8 cellular contexts compared by ENCODE assay signal in genomic region chr17:29180788-29181160, GRCh38. TPM values are rescaled to one million over a fixed set of nuclear protein-coding genes. Genes with fewer than 3 reads are reported as not detected.
DNase-seq lines count a peak whose midpoint lies in the region; ATAC-seq and TF ChIP-seq lines count a peak whose summit lies in the region.

No MANE protein-coding gene starts in this region.

- H3K27me3 Mint-ChIP-seq in endothelial cell (ENCODE audit: unreplicated experiment) = peaks cover 9% of the 10 kb centered on the region

- no peaks in the 10 kb centered on the region for H3K36me3 Mint-ChIP-seq in endothelial cell (ENCODE audit: low read depth, unreplicated experiment)

- TF ChIP-seq CTCF in OCI-LY3 (IDR thresholded peaks at IDR 0.05; ENCODE audit: low read depth, low read length) = no peak
- no peak for TF ChIP-seq CTCF in endothelial cell (IDR thresholded peaks at IDR 0.05; ENCODE audit: unreplicated experiment)

- H4K20me1 ChIP-seq in BLaER1 treated with 17β-estradiol and CSF1 and Interleukin-3, amounts not matched to agents 10 nM and 100 nM = peaks cover 0 to 26% (median 10%) of the 10 kb centered on the region in 11 experiments; a peak in 8 of 22 replicates
- no peaks in the 10 kb centered on the region for H4K20me1 ChIP-seq in OCI-LY3 (ENCODE audit: insufficient read depth, low read length)

- H3K4me1 Mint-ChIP-seq in endothelial cell (ENCODE audit: unreplicated experiment) = peaks cover 41% of the 10 kb centered on the region

- no peaks in the 10 kb centered on the region for H3K79me2 ChIP-seq in OCI-LY3 (ENCODE audit: low read length)

- peak overlapping the region; percentile 44 to 84 (median 79); a peak in 18 of 22 replicates for H3K9ac ChIP-seq in BLaER1 treated with 17β-estradiol and CSF1 and Interleukin-3, amounts not matched to agents 10 nM and 100 nM
- H3K9ac ChIP-seq in OCI-LY3 (ENCODE audit: low read length) = peak overlapping the region; percentile 65; the same call in 1 of the 2 replicates

- no peak overlapping the region for H3K27ac Mint-ChIP-seq in endothelial cell (ENCODE audit: unreplicated experiment)

- peak overlapping the region in 5 of 11 experiments; percentile 27 to 69 (median 56); a peak in 6 of 22 replicates for H3K27ac ChIP-seq in BLaER1 treated with 17β-estradiol and CSF1 and Interleukin-3, amounts not matched to agents 10 nM and 100 nM
- H3K27ac ChIP-seq in OCI-LY3 (ENCODE audit: low read length) = no peak overlapping the region

- ATAC-seq in GM18858 (IDR thresholded peaks at IDR 0.05; ENCODE audit: unreplicated experiment) (no peak), HG03025 (IDR thresholded peaks at IDR 0.05; ENCODE audit: low FRiP score, unreplicated experiment) (no peak)

- H3K4me3 ChIP-seq in BLaER1 treated with 17β-estradiol and CSF1 and Interleukin-3, amounts not matched to agents 10 nM and 100 nM = peak overlapping the region in 9 of 10 experiments; percentile 50 to 69 (median 64); a peak in 11 of 20 replicates
- H3K4me3 ChIP-seq in OCI-LY3 (ENCODE audit: low read length) (peak overlapping the region; percentile 83), neuron (ENCODE audit: low read length) (peak overlapping the region; percentile 59)

- no peak for DNase-seq in endothelial cell (ENCODE audit: low spot score)
- DNase-seq in stimulated activated naive CD4-positive, alpha-beta T cell treated with Interleukin-2 at 50 U/mL for 16 hours (lab: John Stamatoyannopoulos, UW) = no peak
- no peak for DNase-seq in DMS153 treated with DMSO at 0.1 percent for 48 hours (lab: John Stamatoyannopoulos, UW; ENCODE audit: unreplicated experiment)

- H3K9me3 Mint-ChIP-seq in endothelial cell (ENCODE audit: unreplicated experiment) = no peaks in the 10 kb centered on the region

- H2AFZ ChIP-seq in OCI-LY3 (ENCODE audit: low read depth, low read length) = peak overlapping the region; percentile 99
- peak overlapping the region; percentile 43 for H2AFZ ChIP-seq in neuron (ENCODE audit: low read depth, low read length)

- H3K36me3 ChIP-seq in BLaER1 treated with 17β-estradiol and CSF1 and Interleukin-3, amounts not matched to agents 10 nM and 100 nM = no peaks in the 10 kb centered on the region
- no peaks in the 10 kb centered on the region for H3K36me3 ChIP-seq in OCI-LY3 (replicated peaks; ENCODE audit: low read depth, low read length)
- no peaks in the 10 kb centered on the region for H3K36me3 ChIP-seq in neuron (ENCODE audit: insufficient read depth, low read length)

- H3K27me3 ChIP-seq in BLaER1 treated with 17β-estradiol and CSF1 and Interleukin-3, amounts not matched to agents 10 nM and 100 nM = no peaks in the 10 kb centered on the region; a peak in 1 of 22 replicates
- no peaks in the 10 kb centered on the region for H3K27me3 ChIP-seq in OCI-LY3 (ENCODE audit: low read depth, low read length)
- no peaks in the 10 kb centered on the region for H3K27me3 ChIP-seq in neuron (ENCODE audit: insufficient read depth, low read length)

- peak overlapping the region; percentile 87 for H3K4me3 Mint-ChIP-seq in endothelial cell (ENCODE audit: unreplicated experiment)

- H3K4me2 ChIP-seq in BLaER1 treated with 17β-estradiol and CSF1 and Interleukin-3, amounts not matched to agents 10 nM and 100 nM = peak overlapping the region; percentile 60 to 100 (median 76)
- peak overlapping the region; percentile 99 for H3K4me2 ChIP-seq in OCI-LY3 (ENCODE audit: low read length)

- H3K4me1 ChIP-seq in BLaER1 treated with 17β-estradiol and CSF1 and Interleukin-3, amounts not matched to agents 10 nM and 100 nM = peaks cover 46 to 54% (median 50%) of the 10 kb centered on the region in 10 experiments
- H3K4me1 ChIP-seq in OCI-LY3 (ENCODE audit: low read length) = peaks cover 20% of the 10 kb centered on the region
- H3K4me1 ChIP-seq in neuron (ENCODE audit: insufficient read depth, low read length) = peaks cover 42% of the 10 kb centered on the region

- peaks cover 0 to 15% (median 6%) of the 10 kb centered on the region in 11 experiments; a peak in 8 of 22 replicates for H3K9me3 ChIP-seq in BLaER1 treated with 17β-estradiol and CSF1 and Interleukin-3, amounts not matched to agents 10 nM and 100 nM (replicated peaks in 1 of 11)
- H3K9me3 ChIP-seq in OCI-LY3 (ENCODE audit: insufficient read depth, low read length) = 0 out of 2 replicates have a peak, but pooled peaks cover 4% of the 10 kb centered on the region
- H3K9me3 ChIP-seq in neuron (ENCODE audit: low read length) = no peaks in the 10 kb centered on the region

RNA-seq across cellular contexts. Expression of gene MYO18A, which starts 0.6 kb away (rescaled TPM):
- 79.9 TPM for total RNA-seq in endothelial cell (ENCODE audit: unreplicated experiment)
